9 cellular contexts compared by ENCODE assay signal in genomic region chr18:68840554-68841263, GRCh38. TPM values are rescaled to one million over a fixed set of nuclear protein-coding genes. Genes with fewer than 3 reads are reported as not detected.
DNase-seq lines count a peak whose midpoint lies in the region; ATAC-seq and TF ChIP-seq lines count a peak whose summit lies in the region.
"Had no signal": no experiment of that assay in that cellular context is flagged by ENCODE, and none has a peak within 500 bp of the region (broad histone marks: within the 10 kb centered on the region; RNA-seq: fewer than 3 reads in every experiment).

No MANE protein-coding gene starts in this region.

- no peak overlapping the region for H3K18ac ChIP-seq in mesendoderm (ENCODE audit: low read length)

- H3K9me3 ChIP-seq in MG63 = no peaks in the 10 kb centered on the region
- H3K9me3 ChIP-seq in suprapubic skin = no peaks in the 10 kb centered on the region

- H3K9ac ChIP-seq in mesendoderm (ENCODE audit: low read length) = no peak overlapping the region

- peaks cover 0 to 2% (median 0%) of the 10 kb centered on the region in 3 donors for H3K27me3 Mint-ChIP-seq in CD14-positive monocyte (ENCODE audit: low read depth in 3 of 3)
- H3K27me3 Mint-ChIP-seq: activated B cell treated with CpG ODN at 0.5 μM for 24 hours had no signal

- no peak overlapping the region for H3K4ac ChIP-seq in mesendoderm (ENCODE audit: low read depth, low read length)

- H3K4me3 ChIP-seq in MG63 (no peak overlapping the region), mesendoderm (ENCODE audit: low read length) (no peak overlapping the region), suprapubic skin (no peak overlapping the region)

- H3K56ac ChIP-seq in mesendoderm (ENCODE audit: low read length) = no peak overlapping the region

- H3K36me3 Mint-ChIP-seq in CD14-positive monocyte = no peaks in the 10 kb centered on the region

- no peak overlapping the region for H2BK5ac ChIP-seq in mesendoderm (ENCODE audit: low read length)

- H3K9me3 Mint-ChIP-seq in CD14-positive monocyte = peaks cover 0 to 4% (median 0%) of the 10 kb centered on the region in 7 donors
- H3K9me3 Mint-ChIP-seq: activated B cell treated with CpG ODN at 0.5 μM for 24 hours had no signal

- no peak overlapping the region for H3K4me2 ChIP-seq in mesendoderm (ENCODE audit: low read length)

- no peak for ATAC-seq in GM21528 (IDR thresholded peaks at IDR 0.05; ENCODE audit: low FRiP score, unreplicated experiment)
- ATAC-seq in GM18517 (IDR thresholded peaks at IDR 0.05; ENCODE audit: unreplicated experiment) = no peak
- ATAC-seq in GM19035 (IDR thresholded peaks at IDR 0.05; ENCODE audit: unreplicated experiment) = no peak

- no peak overlapping the region for H4K5ac ChIP-seq in mesendoderm (ENCODE audit: low read length)

- no peak for TF ChIP-seq EP300 in suprapubic skin (IDR thresholded peaks at IDR 0.05)

- no peak overlapping the region for H4K8ac ChIP-seq in mesendoderm (ENCODE audit: low read depth, low read length)

- peak; percentile 54 for DNase-seq in CD14-positive monocyte (ENCODE audit: low spot score)
- DNase-seq in MG63 = peak; percentile 68
- DNase-seq in dedifferentiated amniotic fluid mesenchymal stem cell (ENCODE audit: extremely low spot score) = peak; percentile 90
- peak; percentile 77 for DNase-seq in mesendoderm
- no peak for DNase-seq in suprapubic skin (ENCODE audit: low spot score in 2 of 2)
- DNase-seq: activated B cell treated with CpG ODN at 0.5 μM for 24 hours had no signal

- no peak overlapping the region for H2AK5ac ChIP-seq in mesendoderm (ENCODE audit: low read length)

- H3K36me3 ChIP-seq in MG63 = no peaks in the 10 kb centered on the region
- H3K36me3 ChIP-seq in mesendoderm (ENCODE audit: control insufficient read depth, insufficient read depth, low read length) = no peaks in the 10 kb centered on the region
- H3K36me3 ChIP-seq in suprapubic skin = no peaks in the 10 kb centered on the region

- H3K4me3 Mint-ChIP-seq in CD14-positive monocyte = peak overlapping the region in 1 of 2 donors; percentile 40
- H3K4me3 Mint-ChIP-seq: activated B cell treated with CpG ODN at 0.5 μM for 24 hours had no signal

- intact Hi-C loops in CD14-positive monocyte (cut with micrococcal nuclease) = no loop called here

- H3K4me1 ChIP-seq in mesendoderm (ENCODE audit: control insufficient read depth, low read depth, low read length) = no peaks in the 10 kb centered on the region
- H3K4me1 ChIP-seq in suprapubic skin = no peaks in the 10 kb centered on the region

- WGBS in mesendoderm (ENCODE audit: extremely low coverage, insufficient coverage, low lambda C conversion rate) = no CpG with 5 or more reads among the region's 7 CpGs
- 48% methylated on average over 7 of the region's 7 CpGs for WGBS in suprapubic skin

- H2BK120ac ChIP-seq in mesendoderm (ENCODE audit: low read depth, low read length) = no peak overlapping the region

- peaks cover 34% of the 10 kb centered on the region for H3K4me1 Mint-ChIP-seq in CD14-positive monocyte
- H3K4me1 Mint-ChIP-seq: activated B cell treated with CpG ODN at 0.5 μM for 24 hours had no signal

- H2BK15ac ChIP-seq in mesendoderm (replicated peaks; ENCODE audit: low read depth) = no peak overlapping the region

- TF ChIP-seq POLR2A in suprapubic skin (IDR thresholded peaks at IDR 0.05) = no peak

- H3K27ac ChIP-seq in mesendoderm (ENCODE audit: low read depth, low read length) = no peak overlapping the region
- H3K27ac ChIP-seq in suprapubic skin = no peak overlapping the region

- H3K79me1 ChIP-seq in mesendoderm (ENCODE audit: low read length) = no peaks in the 10 kb centered on the region

- no peak for TF ChIP-seq CTCF in CD14-positive monocyte (IDR thresholded peaks at IDR 0.05)
- TF ChIP-seq CTCF in suprapubic skin (IDR thresholded peaks at IDR 0.05) = no peak

- H3K27me3 ChIP-seq in MG63 (no peaks in the 10 kb centered on the region), mesendoderm (ENCODE audit: insufficient read depth, low read length, poor library complexity) (no peaks in the 10 kb centered on the region), suprapubic skin (no peaks in the 10 kb centered on the region)

- peak overlapping the region; percentile 2 to 82 (median 49) for H3K27ac Mint-ChIP-seq in CD14-positive monocyte
- H3K27ac Mint-ChIP-seq: activated B cell treated with CpG ODN at 0.5 μM for 24 hours had no signal

- H3K23ac ChIP-seq in mesendoderm (ENCODE audit: low read length) = no peak overlapping the region

- H3K79me2 ChIP-seq in mesendoderm (ENCODE audit: control insufficient read depth, insufficient read depth, low read length) = no peaks in the 10 kb centered on the region

RNA-seq across cellular contexts. Expression of gene CCDC102B, which starts 42.8 kb away (rescaled TPM):
- under 1 TPM in 1 of 2 donors, not detected in 1; 0.34 TPM for polyA plus RNA-seq in CD14-positive monocyte
- 1.6 and 2.2 TPM in 2 replicates for total RNA-seq in MG63 (2014; rRNA removed; shearing (Covaris generic); ENCODE audit: low replicate concordance)
- 1.2 TPM for polyA plus RNA-seq in mesendoderm (2013, experiment 1 of 2)
- polyA plus RNA-seq in mesendoderm (2013, experiment 2 of 2) = 0.98 TPM
- total RNA-seq in suprapubic skin = 1 to 10 TPM in 3 of 4 donors, not detected in 1; 1.6 to 4.1 (median 2.7) TPM

Comparison
In these comparisons a context has a peak if more than half of its experiments do, and no peak if none do; other contexts are left out.
1. DNase-seq: peak in CD14-positive monocyte (single experiment), MG63 (single experiment), dedifferentiated amniotic fluid mesenchymal stem cell (single experiment) and mesendoderm (single experiment); none in suprapubic skin (0 of 2).